8 cellular contexts compared by ENCODE assay signal in the genomic region with DNA sequence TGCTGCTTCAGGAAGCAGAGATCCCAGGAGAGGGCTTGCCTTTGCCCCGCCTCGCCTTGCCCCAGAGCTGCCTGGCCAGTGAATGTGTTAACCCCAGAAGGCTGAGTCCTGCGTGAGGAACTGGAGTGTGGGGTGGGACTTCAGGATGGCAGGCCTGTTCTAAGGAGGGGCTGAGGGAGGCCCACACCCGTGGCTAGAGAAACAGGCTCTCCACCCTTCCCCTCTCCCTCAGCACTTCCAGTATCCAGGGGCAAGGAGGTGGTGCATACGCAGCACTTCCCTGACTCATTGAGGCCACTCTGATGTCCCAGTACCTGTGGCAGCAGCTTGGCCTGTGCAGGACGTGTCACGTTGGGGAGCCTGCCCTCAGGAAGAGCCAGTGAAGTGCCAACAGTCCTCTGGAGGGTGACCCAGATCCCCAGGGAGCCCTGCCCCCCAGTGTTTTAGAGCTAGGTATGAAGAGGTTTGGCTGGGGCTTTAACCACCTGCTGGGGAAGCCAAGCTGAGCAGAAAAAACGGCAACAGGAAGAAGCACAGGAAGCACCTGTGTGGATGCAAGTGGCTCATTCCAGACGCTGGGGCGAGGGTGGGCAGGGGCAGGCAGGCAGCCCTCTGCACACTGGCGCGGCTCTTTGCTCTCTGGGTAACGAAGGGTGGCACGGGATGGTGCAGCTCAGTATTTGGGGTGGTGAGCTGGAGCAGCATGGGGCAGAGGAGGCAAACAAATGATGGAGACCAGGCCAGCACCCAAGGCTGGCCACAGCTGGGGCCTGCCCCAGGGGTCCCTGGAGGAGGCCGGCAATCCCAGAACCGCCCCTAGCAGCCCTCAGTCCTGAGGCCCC. TPM values are rescaled to one million over a fixed set of nuclear protein-coding genes. Genes with fewer than 3 reads are reported as not detected.
DNase-seq lines count a peak whose midpoint lies in the region; ATAC-seq and TF ChIP-seq lines count a peak whose summit lies in the region.
"Had no signal": no experiment of that assay in that cellular context is flagged by ENCODE, and none has a peak within 500 bp of the region (broad histone marks: within the 10 kb centered on the region; RNA-seq: fewer than 3 reads in every experiment).

No MANE protein-coding gene starts in this region.

- H3K4me1 Mint-ChIP-seq in central memory CD8-positive, alpha-beta T cell = peaks cover 49% of the 10 kb centered on the region

- H3K27ac Mint-ChIP-seq in central memory CD8-positive, alpha-beta T cell (ENCODE audit: low read depth) = peak overlapping the region; percentile 64

- peak; percentile 36 for ATAC-seq in GM19043 (IDR thresholded peaks at IDR 0.05; ENCODE audit: low read depth, unreplicated experiment)
- ATAC-seq in central memory CD8-positive, alpha-beta T cell (replicated peaks; ENCODE audit: extremely low read depth, poor library complexity, severe bottlenecking) = peak; percentile 44

- H3K4me3 ChIP-seq in spleen = peak overlapping the region in 3 of 8 donors; percentile 15 to 50 (median 26)
- H3K4me3 ChIP-seq: SJSA1 had no signal

- no peaks in the 10 kb centered on the region for H3K27me3 ChIP-seq in spleen (replicated peaks in 1 of 7)
- H3K27me3 ChIP-seq: SJSA1 had no signal

- no peaks in the 10 kb centered on the region for H3K9me3 ChIP-seq in spleen
- H3K9me3 ChIP-seq: SJSA1 had no signal

- peaks cover 20% of the 10 kb centered on the region for H3K36me3 Mint-ChIP-seq in central memory CD8-positive, alpha-beta T cell (ENCODE audit: insufficient read depth)

- intact Hi-C loops in spleen (cut with DNase I; ENCODE audit: low total_unique reads) = loop anchor here (5.0 kb wide), 1 partner anchor 95 kb away; no protein-coding TSS in a partner anchor

- peak overlapping the region; percentile 48 to 96 (median 81) for H3K27ac ChIP-seq in spleen
- H3K27ac ChIP-seq: SJSA1 had no signal

- peaks cover 0 to 82% (median 37%) of the 10 kb centered on the region in 6 donors for H3K36me3 ChIP-seq in spleen

- H3K27me3 Mint-ChIP-seq in central memory CD8-positive, alpha-beta T cell = no peaks in the 10 kb centered on the region

- H3K9me3 Mint-ChIP-seq in central memory CD8-positive, alpha-beta T cell = no peaks in the 10 kb centered on the region

- TF ChIP-seq CTCF in spleen (IDR thresholded peaks at IDR 0.05 in 8 of 11, conservative IDR thresholded peaks at IDR 0.05 in 3 of 11) = peak in 1 of 11 experiments; percentile 16

- peak overlapping the region; percentile 59 for H3K4me3 Mint-ChIP-seq in central memory CD8-positive, alpha-beta T cell

- TF ChIP-seq POLR2A in spleen (IDR thresholded peaks at IDR 0.05) = no peak

- DNase-seq in Kasumi-1 (lab: John Stamatoyannopoulos, UW) (peak; percentile 66 to 71), spleen (peak; percentile 92), SKM-1 (lab: John Stamatoyannopoulos, UW; ENCODE audit: unreplicated experiment) (no peak), islet precursor cell (no peak), HPDE6-E6E7 (ENCODE audit: extremely low spot score) (no peak)
- DNase-seq in central memory CD8-positive, alpha-beta T cell (ENCODE audit: low spot score in 2 of 2) = no peak

- 20 to 42% (median 29%) methylated on average over 13 to 16 of the region's 16 CpGs for WGBS in spleen, 5 donors

- H3K4me1 ChIP-seq in spleen = peaks cover 53 to 100% (median 81%) of the 10 kb centered on the region in 6 donors
- H3K4me1 ChIP-seq: SJSA1 had no signal

RNA-seq across cellular contexts. Expression of a gene that starts 14.7 kb away (rescaled TPM):
- total RNA-seq in spleen = 10 to 100 TPM; 47.6 to 67.7 (median 50.8) TPM
- polyA plus RNA-seq in spleen = 10 to 100 TPM; 24.4 to 36.7 (median 25.6) TPM

RNA-seq across cellular contexts. Expression of a gene that starts 19.0 kb away (rescaled TPM):
- total RNA-seq in spleen = 100 to 1,000 TPM; 114 to 242 (median 188) TPM
- polyA plus RNA-seq in spleen = 10 to 100 TPM; 29.9 to 84.7 (median 69.9) TPM

Comparison
In these comparisons a context has a peak if more than half of its experiments do, and no peak if none do; other contexts are left out.
1. DNase-seq: peak in Kasumi-1 (2 of 2) and spleen (single experiment); none in central memory CD8-positive, alpha-beta T cell (0 of 2), SKM-1 (single experiment), islet precursor cell (single experiment) and HPDE6-E6E7 (single experiment).